In the genomic region with DNA sequence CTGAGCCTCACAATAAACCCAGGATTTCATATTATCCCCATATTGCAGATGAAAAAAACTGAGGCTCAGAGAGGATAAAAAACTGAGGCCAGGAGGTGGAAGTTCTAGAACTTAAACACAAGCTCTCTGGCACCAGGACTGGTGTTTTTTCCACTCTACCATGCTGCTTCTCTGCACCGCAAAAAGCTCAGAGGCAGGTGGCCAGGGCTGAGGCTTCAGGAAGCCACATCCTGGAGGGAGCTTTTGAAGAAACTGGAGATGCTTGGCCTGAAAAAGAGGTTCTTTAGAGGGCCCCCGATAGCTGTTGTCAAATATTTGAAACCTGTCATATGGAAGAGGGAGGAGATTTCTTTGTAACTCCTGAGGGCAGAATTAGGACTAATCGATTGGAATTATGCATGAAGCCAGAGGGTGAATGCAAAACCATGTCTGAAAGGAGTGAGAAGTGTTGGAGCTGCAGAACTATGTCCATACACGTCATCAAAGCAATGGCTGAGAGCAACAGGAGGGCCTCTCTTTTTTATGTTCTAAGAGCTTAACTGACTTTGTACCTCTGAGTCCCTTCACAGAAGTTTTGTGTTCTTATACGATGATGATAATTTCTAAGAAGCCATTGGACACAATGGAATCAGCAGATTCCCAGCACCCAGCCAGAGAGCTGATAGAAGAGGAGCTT, we compare ENCODE assay signal across 33 cellular contexts.
DNase-seq lines count a peak whose midpoint lies in the region; ATAC-seq, FAIRE-seq and TF ChIP-seq lines count a peak whose summit lies in the region.
"Had no signal": no experiment of that assay in that cellular context is flagged by ENCODE, and none has a peak within 500 bp of the region (broad histone marks: within the 10 kb centered on the region; RNA-seq: fewer than 3 reads in every experiment).

No MANE protein-coding gene starts in this region.

- ATAC-seq in effector memory CD8-positive, alpha-beta T cell (replicated peaks): peak; percentile 75
- ATAC-seq: esophagus mucosa, heart right ventricle, K562, lower lobe of right lung, upper lobe of right lung had no signal

- FAIRE-seq in D721Med (lab: Jason Lieb, UNC) (peak; percentile 90), kidney (lab: Jason Lieb, UNC) (no peak)
- FAIRE-seq: K562, TTC549 had no signal

- H3K27me3 Mint-ChIP-seq in activated naive CD4-positive, alpha-beta T cell treated with anti-CD3 and anti-CD28 coated beads for 36 hours (ENCODE audit: low read depth): no peaks in the 10 kb centered on the region
- H3K27me3 Mint-ChIP-seq in effector memory CD8-positive, alpha-beta T cell: no peaks in the 10 kb centered on the region

- no peaks in the 10 kb centered on the region for H3K9me3 ChIP-seq in WERI-Rb-1 (ENCODE audit: severe bottlenecking)
- H3K9me3 ChIP-seq in kidney (ENCODE audit: control insufficient read depth in 1 of 2, low read length in 2 of 2): no peaks in the 10 kb centered on the region
- H3K9me3 ChIP-seq: Caco-2, heart right ventricle, lower lobe of right lung, ovary, right atrium auricular region, SJSA1, suprapubic skin, upper lobe of right lung had no signal

- H3K27ac ChIP-seq in WERI-Rb-1: peak overlapping the region; percentile 11
- H3K27ac ChIP-seq in kidney (ENCODE audit: low read depth in 2 of 2, low read length in 2 of 2): no peak overlapping the region
- H3K27ac ChIP-seq: coronary artery, heart right ventricle, lower lobe of right lung, ovary, right atrium auricular region, SJSA1, suprapubic skin, upper lobe of right lung had no signal

- H3K4me1 Mint-ChIP-seq in activated naive CD4-positive, alpha-beta T cell treated with anti-CD3 and anti-CD28 coated beads for 36 hours (ENCODE audit: low read depth): peaks cover 61% of the 10 kb centered on the region
- peaks cover 35 to 37% of the 10 kb centered on the region in 2 donors for H3K4me1 Mint-ChIP-seq in effector memory CD8-positive, alpha-beta T cell (ENCODE audit: low read depth in 2 of 2)
- H3K4me1 Mint-ChIP-seq: B cell had no signal

- H3K27ac Mint-ChIP-seq in activated naive CD4-positive, alpha-beta T cell treated with anti-CD3 and anti-CD28 coated beads for 36 hours: no peak overlapping the region
- H3K27ac Mint-ChIP-seq in effector memory CD8-positive, alpha-beta T cell: peak overlapping the region in 1 of 2 donors; percentile 56
- H3K27ac Mint-ChIP-seq: B cell, nephron had no signal

- peak; percentile 48 for DNase-seq in activated naive CD4-positive, alpha-beta T cell treated with anti-CD3 and anti-CD28 coated beads for 36 hours
- no peak for DNase-seq in activated naive CD4-positive, alpha-beta T cell (lab: John Stamatoyannopoulos, UW)
- DNase-seq in D721Med (ENCODE audit: insufficient read length, low spot score) (no peak), WERI-Rb-1 (no peak), kidney (no peak), NCI-H1694 (lab: John Stamatoyannopoulos, UW) (no peak)
- DNase-seq in effector memory CD8-positive, alpha-beta T cell: peak in 2 of 3 experiments; percentile 8 to 16
- no peak for DNase-seq in activated CD4-positive, CD25-positive, alpha-beta regulatory T cell treated with anti-CD3 and anti-CD28 coated beads, Interleukin-2, amount 50 U/mL, for 72 hours
- DNase-seq: activated CD8-positive, alpha-beta memory T cell treated with anti-CD3 and anti-CD28 coated beads, Interleukin-2, amount 50 U/mL, for 4 hours; activated gamma-delta T cell; anterior cingulate cortex; Caco-2; foreskin fibroblast; heart right ventricle; kidney glomerular epithelial cell; lower lobe of right lung; NCI-H1417 treated with DMSO at 0.1 percent for 48 hours; NCI-H2081 treated with DMSO at 0.1 percent for 48 hours; NCI-H345; NCI-H774; ovary; RPMI8226; stimulated activated CD4-positive, alpha-beta T cell treated with anti-CD3 and anti-CD28 coated beads, Interleukin-2, amount 100 ng/mL, for 48 hours; upper lobe of right lung had no signal

- peaks cover 3% of the 10 kb centered on the region for H3K36me3 Mint-ChIP-seq in activated naive CD4-positive, alpha-beta T cell treated with anti-CD3 and anti-CD28 coated beads for 36 hours (ENCODE audit: low read depth)
- peaks cover 5% of the 10 kb centered on the region for H3K36me3 Mint-ChIP-seq in effector memory CD8-positive, alpha-beta T cell (ENCODE audit: insufficient read depth)

- no peaks in the 10 kb centered on the region for H3K27me3 ChIP-seq in WERI-Rb-1 (ENCODE audit: insufficient read depth, low read depth, severe bottlenecking)
- H3K27me3 ChIP-seq: ovary, right atrium auricular region, SJSA1, suprapubic skin, upper lobe of right lung had no signal

- H3K4me3 Mint-ChIP-seq in activated naive CD4-positive, alpha-beta T cell treated with anti-CD3 and anti-CD28 coated beads for 36 hours: no peak overlapping the region
- peak overlapping the region; percentile 2 to 47 for H3K4me3 Mint-ChIP-seq in effector memory CD8-positive, alpha-beta T cell
- H3K4me3 Mint-ChIP-seq: B cell, nephron had no signal

- TF ChIP-seq CTCF in D721Med (IDR thresholded peaks at IDR 0.05; ENCODE audit: insufficient read depth, missing control alignments) (no peak), WERI-Rb-1 (IDR thresholded peaks at IDR 0.05; ENCODE audit: low read depth, low read length) (no peak), kidney (IDR thresholded peaks at IDR 0.05; ENCODE audit: borderline replicate concordance, extremely low read depth, insufficient read depth) (no peak)

- H3K4me3 ChIP-seq in WERI-Rb-1 (ENCODE audit: low read depth, low read length): no peak overlapping the region
- H3K4me3 ChIP-seq in kidney (ENCODE audit: low read length in 2 of 2): no peak overlapping the region
- H3K4me3 ChIP-seq: coronary artery, heart right ventricle, K562, lower lobe of right lung, ovary, right atrium auricular region, SJSA1, suprapubic skin, upper lobe of right lung had no signal

- intact Hi-C loops in activated naive CD4-positive, alpha-beta T cell treated with anti-CD3 and anti-CD28 coated beads for 36 hours (cut with micrococcal nuclease): no loop called here
- intact Hi-C loops in kidney (cut with DNase I): no loop called here

- CTCF ChIA-PET in activated naive CD4-positive, alpha-beta T cell treated with anti-CD3 and anti-CD28 coated beads for 36 hours (lab: Charles Lee): interaction anchor here (0.7 to 1.6 kb wide), 5 partner anchors 10 to 100 kb away, joined by 3 to 7 read pairs (median 4); no protein-coding TSS in a partner anchor

- H3K36me3 ChIP-seq in WERI-Rb-1 (no peaks in the 10 kb centered on the region), kidney (ENCODE audit: control insufficient read depth in 1 of 2, insufficient read depth in 2 of 2, low read length in 2 of 2) (no peaks in the 10 kb centered on the region)
- H3K36me3 ChIP-seq: heart right ventricle, lower lobe of right lung, ovary, right atrium auricular region, SJSA1, suprapubic skin, upper lobe of right lung had no signal

- H3K4me1 ChIP-seq in kidney (ENCODE audit: control insufficient read depth in 1 of 2, insufficient read depth in 1 of 2, low read depth in 1 of 2, low read length in 2 of 2): no peaks in the 10 kb centered on the region
- H3K4me1 ChIP-seq: Caco-2, heart right ventricle, lower lobe of right lung, right atrium auricular region, SJSA1, suprapubic skin, upper lobe of right lung had no signal

- no peak overlapping the region for H3K9ac ChIP-seq in kidney (ENCODE audit: low read length in 2 of 2)

- H3K9me3 Mint-ChIP-seq in activated naive CD4-positive, alpha-beta T cell treated with anti-CD3 and anti-CD28 coated beads for 36 hours: peaks cover 2% of the 10 kb centered on the region
- H3K9me3 Mint-ChIP-seq in effector memory CD8-positive, alpha-beta T cell: no peaks in the 10 kb centered on the region

Comparison
In these comparisons a context has a peak if more than half of its experiments do, and no peak if none do; other contexts are left out.
1. DNase-seq: peak in activated naive CD4-positive, alpha-beta T cell treated with anti-CD3 and anti-CD28 coated beads for 36 hours (single experiment) and effector memory CD8-positive, alpha-beta T cell (2 of 3); none in activated naive CD4-positive, alpha-beta T cell (0 of 4), D721Med (single experiment), WERI-Rb-1 (single experiment), kidney (single experiment), activated CD4-positive, CD25-positive, alpha-beta regulatory T cell treated with anti-CD3 and anti-CD28 coated beads, Interleukin-2, amount 50 U/mL, for 72 hours (single experiment) and NCI-H1694 (single experiment).